Comparison of ENCODE assay signal across 18 cellular contexts in genomic region chr4:159776915-159777314, GRCh38.
DNase-seq lines count a peak whose midpoint lies in the region; ATAC-seq and TF ChIP-seq lines count a peak whose summit lies in the region.
"Had no signal": no experiment of that assay in that cellular context is flagged by ENCODE, and none has a peak within 500 bp of the region (broad histone marks: within the 10 kb centered on the region; RNA-seq: fewer than 3 reads in every experiment).

No MANE protein-coding gene starts in this region.

- no peak overlapping the region for H3K4me3 Mint-ChIP-seq in Calu3 (ENCODE audit: low read depth, unreplicated experiment)

- H4K91ac ChIP-seq in mesenchymal stem cell (ENCODE audit: low read length), result no peak overlapping the region

- TF ChIP-seq CTCF in A673 (conservative IDR thresholded peaks at IDR 0.05; ENCODE audit: low read depth, low read length), result no peak
- no peak for TF ChIP-seq CTCF in Calu3 (IDR thresholded peaks at IDR 0.05; ENCODE audit: unreplicated experiment)

- H3K36me3 Mint-ChIP-seq in Calu3 (ENCODE audit: insufficient read depth, unreplicated experiment), result no peaks in the 10 kb centered on the region

- no peak overlapping the region for H2AK5ac ChIP-seq in mesenchymal stem cell (ENCODE audit: low read length, severe bottlenecking)

- H3K9me3 ChIP-seq in A673 (ENCODE audit: low read depth, low read length, poor library complexity, severe bottlenecking), result no peaks in the 10 kb centered on the region
- H3K9me3 ChIP-seq in mesenchymal stem cell (ENCODE audit: control insufficient read depth, low read length), result no peaks in the 10 kb centered on the region
- H3K9me3 ChIP-seq: MG63 had no signal

- no peak overlapping the region for H3K23ac ChIP-seq in mesenchymal stem cell (ENCODE audit: low read length in 2 of 2)

- no peak overlapping the region for H3K4ac ChIP-seq in mesenchymal stem cell (ENCODE audit: low read depth in 1 of 2, low read length in 2 of 2)

- DNase-seq in A673 (ENCODE audit: low spot score), result peak; percentile 87
- peak; percentile 35 for DNase-seq in NCI-H1417 treated with DMSO at 0.1 percent for 48 hours (lab: John Stamatoyannopoulos, UW)
- DNase-seq in NCI-H748 treated with DMSO at 0.1 percent for 48 hours (lab: John Stamatoyannopoulos, UW), result peak; percentile 22
- no peak for DNase-seq in mesenchymal stem cell
- no peak for DNase-seq in Calu3
- no peak for DNase-seq in T-helper 1 cell
- DNase-seq: 8988T, DMS53, HCEC 1CT, IMR-90, KG1, MG63, NCI-H187, NCI-H446, NCI-H524 treated with DMSO at 0.1 percent for 48 hours had no signal

- no peak overlapping the region for H2BK5ac ChIP-seq in mesenchymal stem cell (ENCODE audit: low read depth, low read length, poor library complexity, severe bottlenecking)

- no TSS peak for BruUV-seq in A673 (replicated peaks; lab: Mats Ljungman, UMichigan)
- BruUV-seq in Calu3 (replicated peaks; lab: Mats Ljungman, UMichigan), result no TSS peak

- peak overlapping the region; percentile 14 for H2AFZ ChIP-seq in mesenchymal stem cell (ENCODE audit: low read depth, low read length)

- no peak overlapping the region for H3K18ac ChIP-seq in mesenchymal stem cell (ENCODE audit: low read depth in 1 of 2, low read length in 2 of 2)

- H3K27me3 Mint-ChIP-seq in Calu3 (ENCODE audit: unreplicated experiment), result no peaks in the 10 kb centered on the region

- H3K4me1 ChIP-seq in A673 (ENCODE audit: insufficient read depth, low read length, poor library complexity, severe bottlenecking), result peaks cover 41% of the 10 kb centered on the region
- no peaks in the 10 kb centered on the region for H3K4me1 ChIP-seq in mesenchymal stem cell (ENCODE audit: control insufficient read depth, insufficient read depth, low read depth, low read length)

- peak overlapping the region; percentile 94 for H3K27ac ChIP-seq in A673 (ENCODE audit: low read depth, low read length, poor library complexity, severe bottlenecking)
- no peak overlapping the region for H3K27ac ChIP-seq in mesenchymal stem cell (ENCODE audit: low read length, poor library complexity, severe bottlenecking)

- POLR2A ChIA-PET in A673 (lab: Charles Lee; ENCODE audit: low non-redundant PET), result no interaction called here

- 89% methylated on average over 3 of the region's 3 CpGs for WGBS in mesenchymal stem cell

- no peak for ATAC-seq in GM21528 (IDR thresholded peaks at IDR 0.05; ENCODE audit: low FRiP score, unreplicated experiment)
- ATAC-seq in GM18502 (IDR thresholded peaks at IDR 0.05; ENCODE audit: poor library complexity, unreplicated experiment), result no peak
- ATAC-seq: SK-N-SH treated with all-trans-retinoic acid at 6 μM for 48 hours had no signal

- H3K9me3 Mint-ChIP-seq in Calu3 (ENCODE audit: low read depth, unreplicated experiment), result no peaks in the 10 kb centered on the region

- peaks cover 9% of the 10 kb centered on the region for H3K4me1 Mint-ChIP-seq in Calu3 (ENCODE audit: low read depth, unreplicated experiment)

- H3K27ac Mint-ChIP-seq in Calu3 (ENCODE audit: unreplicated experiment), result no peak overlapping the region

- H4K8ac ChIP-seq in mesenchymal stem cell (ENCODE audit: low read length), result no peak overlapping the region

- H3K4me2 ChIP-seq in mesenchymal stem cell (ENCODE audit: low read length, poor library complexity, severe bottlenecking), result no peak overlapping the region

- no peak overlapping the region for H2BK12ac ChIP-seq in mesenchymal stem cell (ENCODE audit: low read length in 2 of 2)

- H3K14ac ChIP-seq in mesenchymal stem cell (ENCODE audit: low read length in 2 of 2), result no peak overlapping the region

- H3K36me3 ChIP-seq in A673 (ENCODE audit: insufficient read depth, low read length, poor library complexity, severe bottlenecking) (peaks cover 28% of the 10 kb centered on the region), mesenchymal stem cell (ENCODE audit: control insufficient read depth in 1 of 2, insufficient read depth in 2 of 2, low read depth in 1 of 2, low read length in 2 of 2) (no peaks in the 10 kb centered on the region)
- H3K36me3 ChIP-seq: MG63 had no signal

- H3K79me1 ChIP-seq in mesenchymal stem cell (replicated peaks; ENCODE audit: low read length, poor library complexity, severe bottlenecking), result no peaks in the 10 kb centered on the region

- CTCF ChIA-PET in A673 (lab: Charles Lee), result no interaction called here
- CTCF ChIA-PET in Calu3 (lab: Charles Lee), result no interaction called here

- H3K4me3 ChIP-seq in A673 (ENCODE audit: low read depth, low read length, poor library complexity, severe bottlenecking), result peak overlapping the region; percentile 55
- no peak overlapping the region for H3K4me3 ChIP-seq in mesenchymal stem cell (ENCODE audit: insufficient read depth in 1 of 2, low read depth in 1 of 2, low read length in 2 of 2)
- H3K4me3 ChIP-seq: MG63 had no signal

- H2BK120ac ChIP-seq in mesenchymal stem cell (ENCODE audit: low read depth, low read length), result no peak overlapping the region

- H2BK15ac ChIP-seq in mesenchymal stem cell (ENCODE audit: low read depth, poor library complexity, severe bottlenecking), result no peak overlapping the region

- intact Hi-C loops in A673 (cut with micrococcal nuclease; ENCODE audit: unreplicated experiment) (loop anchor here (5.0 kb wide), 1 partner anchor 1800 kb away; no protein-coding TSS in a partner anchor), Calu3 (cut with micrococcal nuclease; ENCODE audit: unreplicated experiment) (no loop called here)

- H3K27me3 ChIP-seq in A673 (replicated peaks; ENCODE audit: insufficient read depth, low read depth, low read length, poor library complexity) (no peaks in the 10 kb centered on the region), mesenchymal stem cell (ENCODE audit: control insufficient read depth in 1 of 2, insufficient read depth in 1 of 2, low read length in 2 of 2) (no peaks in the 10 kb centered on the region)
- H3K27me3 ChIP-seq: MG63 had no signal

- no peak overlapping the region for H3K9ac ChIP-seq in mesenchymal stem cell (ENCODE audit: low read length)

Comparison
In these comparisons a context has a peak if more than half of its experiments do, and no peak if none do; other contexts are left out.
1. DNase-seq: peak in A673 (single experiment), NCI-H1417 treated with DMSO at 0.1 percent for 48 hours (single experiment) and NCI-H748 treated with DMSO at 0.1 percent for 48 hours (single experiment); none in mesenchymal stem cell (single experiment), Calu3 (single experiment) and T-helper 1 cell (0 of 5).